In the genomic region with DNA sequence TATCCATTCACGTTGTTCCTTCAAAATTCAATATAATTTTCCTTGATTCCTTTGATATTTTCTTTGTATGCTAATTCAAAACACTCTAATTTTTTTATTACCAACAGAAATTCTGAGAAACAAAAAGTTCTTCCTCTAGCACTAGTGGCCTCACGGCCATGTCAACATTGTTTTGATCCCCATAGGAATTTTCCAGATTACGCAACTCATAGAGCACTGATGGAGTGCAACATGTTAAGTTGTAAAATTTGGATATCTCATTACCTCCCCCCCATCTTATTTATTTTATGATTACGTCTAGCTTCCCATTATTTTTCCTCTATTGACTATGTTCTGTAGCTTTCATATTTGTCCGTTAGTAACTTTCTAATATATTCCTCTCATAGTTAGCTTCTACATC, we compare ENCODE assay signal across 8 cellular contexts.
"Had no signal": no experiment of that assay in that cellular context is flagged by ENCODE, and none has a peak within 500 bp of the region (broad histone marks: within the 10 kb centered on the region; RNA-seq: fewer than 3 reads in every experiment).

No MANE protein-coding gene starts in this region.

- H3K9me3 ChIP-seq: HAP-1 had no signal

- H3K36me3 ChIP-seq: HAP-1 had no signal

- ATAC-seq: HCT116, K562 had no signal

- H3K4me2 ChIP-seq: GM23338 had no signal

- H3K27ac ChIP-seq: HL-60 had no signal

- H2AFZ ChIP-seq: GM23338 had no signal

- DNase-seq: H7, HFFc6, KG1 had no signal

- H3K4me1 ChIP-seq: HAP-1 had no signal

- H3K4me3 ChIP-seq: GM23338, HAP-1, K562 had no signal
